In the genomic region with DNA sequence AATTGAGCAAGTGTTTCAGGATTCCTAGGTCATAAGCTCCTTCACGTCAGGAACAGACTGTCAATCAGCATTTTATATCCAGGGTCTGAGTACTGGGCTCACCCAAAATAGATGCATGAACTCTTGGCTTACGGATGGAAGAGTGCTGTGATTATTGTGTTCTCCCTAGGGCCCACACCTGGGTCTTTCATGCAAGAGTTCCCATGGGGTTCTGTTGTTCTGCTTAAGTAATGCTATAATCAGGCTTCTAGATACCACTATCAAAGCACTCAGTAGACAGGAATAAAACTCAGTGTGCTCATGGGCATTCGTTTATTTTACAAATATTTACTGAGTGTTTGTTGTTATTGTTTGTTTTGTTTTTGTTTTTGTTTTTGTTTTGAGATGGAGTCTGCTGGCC, we compare ENCODE assay signal across 14 cellular contexts. TPM values are rescaled to one million over a fixed set of nuclear protein-coding genes. Genes with fewer than 3 reads are reported as not detected.
DNase-seq lines count a peak whose midpoint lies in the region; ATAC-seq, FAIRE-seq and TF ChIP-seq lines count a peak whose summit lies in the region.
"Had no signal": no experiment of that assay in that cellular context is flagged by ENCODE, and none has a peak within 500 bp of the region (broad histone marks: within the 10 kb centered on the region; RNA-seq: fewer than 3 reads in every experiment).

No MANE protein-coding gene starts in this region.

- WGBS in IMR-90 (ENCODE audit: extremely low coverage in 2 of 2, insufficient read length in 1 of 2), 2 experiments = no CpG with 5 or more reads among the region's 3 CpGs
- 81% methylated on average over 3 of the region's 3 CpGs for WGBS in esophagus muscularis mucosa

- peak; percentile 76 for FAIRE-seq in D721Med (lab: Jason Lieb, UNC)
- FAIRE-seq: A549, H1, HepG2 had no signal

- H3K9me1 ChIP-seq in IMR-90 (ENCODE audit: insufficient read depth, low read length) = 0 out of 2 replicates have a peak, but pooled peaks cover 6% of the 10 kb centered on the region

- H3K27ac Mint-ChIP-seq in stimulated activated naive B cell treated with anti-CD40 and anti-IgM and Interleukin-4, amounts not matched to agents 10 μg/mL and 1 μg/mL and 100 μg/mL, for 72 hours = no peak overlapping the region
- H3K27ac Mint-ChIP-seq: CD8-positive, alpha-beta memory T cell had no signal

- H3K27me3 ChIP-seq in IMR-90 (ENCODE audit: control insufficient read depth, insufficient read depth, low read length) = peaks cover 3% of the 10 kb centered on the region
- no peaks in the 10 kb centered on the region for H3K27me3 ChIP-seq in esophagus muscularis mucosa

- H3K36me3 Mint-ChIP-seq in stimulated activated naive B cell treated with anti-CD40 and anti-IgM and Interleukin-4, amounts not matched to agents 10 μg/mL and 1 μg/mL and 100 μg/mL, for 72 hours = no peaks in the 10 kb centered on the region
- H3K36me3 Mint-ChIP-seq: CD8-positive, alpha-beta memory T cell had no signal

- no peak overlapping the region for H3K18ac ChIP-seq in IMR-90 (ENCODE audit: low read depth, low read length)

- no peak overlapping the region for H2BK120ac ChIP-seq in IMR-90 (ENCODE audit: low read depth, low read length)

- TF ChIP-seq POLR2A in IMR-90 (IDR thresholded peaks at IDR 0.05; ENCODE audit: low read depth, low read length) = no peak
- TF ChIP-seq POLR2A in esophagus muscularis mucosa (IDR thresholded peaks at IDR 0.05; ENCODE audit: low read depth) = no peak

- H4K91ac ChIP-seq in IMR-90 (ENCODE audit: insufficient read depth, low read depth, low read length) = no peak overlapping the region

- H2BK20ac ChIP-seq in IMR-90 (ENCODE audit: low read depth, low read length) = no peak overlapping the region

- BruUV-seq in IMR-90 (replicated peaks; lab: Mats Ljungman, UMichigan) = no TSS peak

- TF ChIP-seq EP300 in esophagus muscularis mucosa (IDR thresholded peaks at IDR 0.05) = no peak

- H3K9me3 ChIP-seq in IMR-90 (ENCODE audit: control insufficient read depth, insufficient read depth, low read length) (no peaks in the 10 kb centered on the region), esophagus muscularis mucosa (no peaks in the 10 kb centered on the region)
- H3K9me3 ChIP-seq: A549, Caco-2, HAP-1 had no signal

- no peak overlapping the region for H2AK9ac ChIP-seq in IMR-90 (replicated peaks; ENCODE audit: low read depth, low read length, poor library complexity)

- dilution Hi-C loops in IMR-90 (cut with HindIII; ENCODE audit: low sequenced_read_pairs, unreplicated experiment) = no loop called here

- no peak overlapping the region for H2BK5ac ChIP-seq in IMR-90 (ENCODE audit: low read depth, low read length, poor library complexity, severe bottlenecking)

- no peak overlapping the region for H3K4me3 ChIP-seq in IMR-90 (ENCODE audit: insufficient read depth, low read depth, low read length)
- H3K4me3 ChIP-seq in esophagus muscularis mucosa = no peak overlapping the region
- H3K4me3 ChIP-seq: A549, HAP-1 had no signal

- H3K4me3 Mint-ChIP-seq in stimulated activated naive B cell treated with anti-CD40 and anti-IgM and Interleukin-4, amounts not matched to agents 10 μg/mL and 1 μg/mL and 100 μg/mL, for 72 hours = no peak overlapping the region
- H3K4me3 Mint-ChIP-seq: CD8-positive, alpha-beta memory T cell had no signal

- no peak for TF ChIP-seq CTCF in D721Med (IDR thresholded peaks at IDR 0.05; ENCODE audit: insufficient read depth, missing control alignments)
- TF ChIP-seq CTCF in IMR-90 (conservative IDR thresholded peaks at IDR 0.05; ENCODE audit: low read depth, low read length) = no peak
- TF ChIP-seq CTCF in esophagus muscularis mucosa (IDR thresholded peaks at IDR 0.05) = no peak

- POLR2A ChIA-PET in IMR-90 (lab: Charles Lee; ENCODE audit: unreplicated experiment) = no interaction called here

- no peak overlapping the region for H4K5ac ChIP-seq in IMR-90 (ENCODE audit: low read depth, low read length)

- no peak overlapping the region for H3K23ac ChIP-seq in IMR-90 (ENCODE audit: low read depth, low read length)

- H3K36me3 ChIP-seq in IMR-90 (ENCODE audit: control insufficient read depth, insufficient read depth, low read length) (no peaks in the 10 kb centered on the region), esophagus muscularis mucosa (no peaks in the 10 kb centered on the region)
- H3K36me3 ChIP-seq: HAP-1 had no signal

- no peak overlapping the region for H3K14ac ChIP-seq in IMR-90 (replicated peaks; ENCODE audit: low read depth, low read length)

- no peak for TF ChIP-seq RAD21 in IMR-90 (IDR thresholded peaks at IDR 0.05; ENCODE audit: low read length)

- no peaks in the 10 kb centered on the region for H3K9me3 Mint-ChIP-seq in stimulated activated naive B cell treated with anti-CD40 and anti-IgM and Interleukin-4, amounts not matched to agents 10 μg/mL and 1 μg/mL and 100 μg/mL, for 72 hours
- H3K9me3 Mint-ChIP-seq: CD8-positive, alpha-beta memory T cell had no signal

- H2BK15ac ChIP-seq in IMR-90 (ENCODE audit: low read depth, low read length) = no peak overlapping the region

- H3K4me2 ChIP-seq in IMR-90 (ENCODE audit: low read depth, low read length) = no peak overlapping the region
- H3K4me2 ChIP-seq: A549 had no signal

- ATAC-seq in IMR-90 (ENCODE audit: low read depth) = no peak
- ATAC-seq in stimulated activated naive B cell treated with anti-CD40 and anti-IgM and Interleukin-4, amounts not matched to agents 10 μg/mL and 1 μg/mL and 100 μg/mL, for 72 hours (replicated peaks) = peak; percentile 41 to 50
- ATAC-seq in HG02852 (IDR thresholded peaks at IDR 0.05; ENCODE audit: unreplicated experiment) = no peak
- ATAC-seq: A549, HepG2 had no signal

- H3K56ac ChIP-seq in IMR-90 (ENCODE audit: extremely low read depth, insufficient read depth, low read length) = no peak overlapping the region

- CTCF ChIA-PET in IMR-90 (lab: Yijun Ruan, JAX) = no interaction called here

- H3K4me1 Mint-ChIP-seq in stimulated activated naive B cell treated with anti-CD40 and anti-IgM and Interleukin-4, amounts not matched to agents 10 μg/mL and 1 μg/mL and 100 μg/mL, for 72 hours = peaks cover 12 to 18% of the 10 kb centered on the region in 2 donors

- H4K20me1 ChIP-seq in IMR-90 (ENCODE audit: insufficient read depth, low read length) = no peaks in the 10 kb centered on the region

- no peak overlapping the region for H3K4ac ChIP-seq in IMR-90 (ENCODE audit: low read depth, low read length)

- peaks cover 0 to 4% of the 10 kb centered on the region in 2 donors for H3K27me3 Mint-ChIP-seq in stimulated activated naive B cell treated with anti-CD40 and anti-IgM and Interleukin-4, amounts not matched to agents 10 μg/mL and 1 μg/mL and 100 μg/mL, for 72 hours
- H3K27me3 Mint-ChIP-seq: CD8-positive, alpha-beta memory T cell had no signal

- H2AK5ac ChIP-seq in IMR-90 (ENCODE audit: low read depth, low read length) = 0 out of 2 replicates have a peak overlapping the region, but pooled peaks have one; percentile 5

- in situ Hi-C loops in IMR-90 (cut with MboI; ENCODE audit: low sequenced_read_pairs) = loop anchor here (5.0 kb wide), 1 partner anchor 124 kb away; no protein-coding TSS in a partner anchor

- H3K4me1 ChIP-seq in IMR-90 (ENCODE audit: control insufficient read depth, insufficient read depth, low read length) (peaks cover 2% of the 10 kb centered on the region; the same call in 1 of the 2 replicates), esophagus muscularis mucosa (peaks cover 0 to 5% (median 0%) of the 10 kb centered on the region in 4 donors)
- H3K4me1 ChIP-seq: A549, Caco-2, HAP-1 had no signal

- intact Hi-C loops in IMR-90 (cut with micrococcal nuclease) = loop anchor here (5.0 kb wide), 1 partner anchor 694 kb away; no protein-coding TSS in a partner anchor
- intact Hi-C loops in esophagus muscularis mucosa (cut with DNase I) = no loop called here

- DNase-seq in D721Med (ENCODE audit: insufficient read length, low spot score) (no peak), IMR-90 (no peak), germinal center (ENCODE audit: low spot score) (peak; percentile 71), NCI-H524 treated with DMSO at 0.1 percent for 48 hours (lab: John Stamatoyannopoulos, UW) (no peak), esophagus muscularis mucosa (ENCODE audit: extremely low spot score) (no peak)
- DNase-seq in stimulated activated naive B cell treated with anti-CD40 and anti-IgM and Interleukin-4, amounts not matched to agents 10 μg/mL and 1 μg/mL and 100 μg/mL, for 72 hours = no peak
- DNase-seq: Caco-2; CD8-positive, alpha-beta memory T cell; DMS53 had no signal

- no peak overlapping the region for H3K9ac ChIP-seq in IMR-90 (ENCODE audit: low read depth, low read length)

- H2AFZ ChIP-seq in IMR-90 (replicated peaks; ENCODE audit: low read length, poor library complexity) = no peak overlapping the region

- H4K8ac ChIP-seq in IMR-90 (ENCODE audit: low read depth in 2 of 2, low read length in 2 of 2) = no peak overlapping the region

- H3K27ac ChIP-seq in IMR-90 (ENCODE audit: insufficient read depth, low read length) (no peak overlapping the region), esophagus muscularis mucosa (replicated peaks in 1 of 4) (no peak overlapping the region)
- H3K27ac ChIP-seq: A549 had no signal

- H3K79me1 ChIP-seq in IMR-90 (ENCODE audit: low read depth in 1 of 2, low read length in 2 of 2) = no peaks in the 10 kb centered on the region

TF ChIP-seq in IMR-90, 13 proteins besides CTCF, POLR2A, EP300 and RAD21:
- TF ChIP-seq CEBPB (IDR thresholded peaks at IDR 0.05; ENCODE audit: low read depth, low read length) = no peak
- TF ChIP-seq SMC3 (IDR thresholded peaks at IDR 0.05; ENCODE audit: low read depth, low read length) = no peak
- no peak for TF ChIP-seq MAFK (IDR thresholded peaks at IDR 0.05; ENCODE audit: low read depth, low read length)
- TF ChIP-seq, protein P1, sequence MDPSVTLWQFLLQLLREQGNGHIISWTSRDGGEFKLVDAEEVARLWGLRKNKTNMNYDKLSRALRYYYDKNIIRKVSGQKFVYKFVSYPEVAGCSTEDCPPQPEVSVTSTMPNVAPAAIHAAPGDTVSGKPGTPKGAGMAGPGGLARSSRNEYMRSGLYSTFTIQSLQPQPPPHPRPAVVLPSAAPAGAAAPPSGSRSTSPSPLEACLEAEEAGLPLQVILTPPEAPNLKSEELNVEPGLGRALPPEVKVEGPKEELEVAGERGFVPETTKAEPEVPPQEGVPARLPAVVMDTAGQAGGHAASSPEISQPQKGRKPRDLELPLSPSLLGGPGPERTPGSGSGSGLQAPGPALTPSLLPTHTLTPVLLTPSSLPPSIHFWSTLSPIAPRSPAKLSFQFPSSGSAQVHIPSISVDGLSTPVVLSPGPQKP (IDR thresholded peaks at IDR 0.05; ENCODE audit: borderline replicate concordance, low read depth, low read length) = no peak
- TF ChIP-seq BHLHE40 (IDR thresholded peaks at IDR 0.05; ENCODE audit: low read depth, low read length) = no peak
- no peak for TF ChIP-seq MAZ (IDR thresholded peaks at IDR 0.05; ENCODE audit: borderline replicate concordance, low read depth, low read length)

RNA-seq across cellular contexts. Expression of a gene that starts 46.4 kb away (rescaled TPM):
- 14.0 and 26.9 TPM in 2 replicates for total RNA-seq in IMR-90 (2012; rRNA removed)
- polyA plus RNA-seq in IMR-90 (2012; rRNA removed) = 25.9 and 30.1 TPM in 2 replicates
- 4.3 and 12.5 TPM in 2 replicates for polyA plus RNA-seq in IMR-90 (2012; cell fraction: cytosol; rRNA removed)
- 7.2 and 17.3 TPM in 2 replicates for polyA plus RNA-seq in IMR-90 (2012; cell fraction: nucleus; rRNA removed; ENCODE audit: low replicate concordance)
- 1 to 10 TPM in 1 of 4 donors, under 1 TPM in 3; 0.42 to 1.3 (median 0.79) TPM for total RNA-seq in esophagus muscularis mucosa

Comparison
In these comparisons a context has a peak if more than half of its experiments do, and no peak if none do; other contexts are left out.
1. ATAC-seq: peak in stimulated activated naive B cell treated with anti-CD40 and anti-IgM and Interleukin-4, amounts not matched to agents 10 μg/mL and 1 μg/mL and 100 μg/mL, for 72 hours (2 of 2); none in IMR-90 (single experiment) and HG02852 (single experiment).